In genomic region chr5:124740055-124740454, GRCh38 we compare ENCODE assay signal across 15 cellular contexts. TPM values are rescaled to one million over a fixed set of nuclear protein-coding genes. Genes with fewer than 3 reads are reported as not detected.
A peak's percentile ranks its signal among the peaks of the same experiment; 100 is the strongest.
DNase-seq lines count a peak whose midpoint lies in the region; TF ChIP-seq lines count a peak whose summit lies in the region.
"Had no signal": no experiment of that assay in that cellular context is flagged by ENCODE, and none has a peak within 500 bp of the region (broad histone marks: within the 10 kb centered on the region; RNA-seq: fewer than 3 reads in every experiment).

No MANE protein-coding gene starts in this region.

- peaks cover 99% of the 10 kb centered on the region for H4K20me1 ChIP-seq in neural progenitor cell (ENCODE audit: low read depth)

- peaks cover 100% of the 10 kb centered on the region for H3K79me2 ChIP-seq in neural progenitor cell (ENCODE audit: low read depth)

- H3K9me3 Mint-ChIP-seq in Caco-2 (ENCODE audit: unreplicated experiment) (no peaks in the 10 kb centered on the region), neural progenitor cell (no peaks in the 10 kb centered on the region)

- peak overlapping the region; percentile 8 to 94 (median 92) for H3K27ac ChIP-seq in esophagus muscularis mucosa (replicated peaks in 1 of 4)
- H3K27ac ChIP-seq in neural progenitor cell, result peak overlapping the region; percentile 80
- H3K27ac ChIP-seq: foreskin keratinocyte had no signal

- H3K4me3 ChIP-seq in Caco-2 (ENCODE audit: low read depth, low read length), result no peak overlapping the region
- H3K4me3 ChIP-seq in esophagus muscularis mucosa, result no peak overlapping the region
- H3K4me3 ChIP-seq in neural progenitor cell, result peak overlapping the region; percentile 69
- H3K4me3 ChIP-seq: thyroid gland had no signal

- H3F3A ChIP-seq in neural progenitor cell (ENCODE audit: low read depth), result peaks cover 75% of the 10 kb centered on the region

- peak overlapping the region; percentile 98 for H3K4me2 ChIP-seq in neural progenitor cell

- no peaks in the 10 kb centered on the region; the same call in 1 of the 2 replicates for H3K36me3 ChIP-seq in Caco-2 (ENCODE audit: control insufficient read depth, insufficient read depth, low read length)
- H3K36me3 ChIP-seq in esophagus muscularis mucosa, result no peaks in the 10 kb centered on the region
- no peaks in the 10 kb centered on the region for H3K36me3 ChIP-seq in neural progenitor cell
- H3K36me3 ChIP-seq: thyroid gland had no signal

- intact Hi-C loops in Caco-2 (cut with micrococcal nuclease; ENCODE audit: unreplicated experiment) (no loop called here), esophagus muscularis mucosa (cut with DNase I) (loop anchor here (10.0 kb wide), 2 partner anchors 305 to 745 kb away; no protein-coding TSS in a partner anchor)

- POLR2A ChIA-PET in Caco-2 (lab: Charles Lee), result no interaction called here

- no peak for TF ChIP-seq CTCF in Caco-2 (IDR thresholded peaks at IDR 0.05; ENCODE audit: insufficient read depth in 1 of 2, low read depth in 1 of 2, low read length in 1 of 2, severe bottlenecking in 1 of 2, unreplicated experiment in 1 of 2)
- no peak for TF ChIP-seq CTCF in esophagus muscularis mucosa (IDR thresholded peaks at IDR 0.05)
- TF ChIP-seq CTCF in neural progenitor cell (IDR thresholded peaks at IDR 0.05), result no peak

- H3K4me1 Mint-ChIP-seq in Caco-2 (ENCODE audit: low read depth, unreplicated experiment), result peaks cover 43% of the 10 kb centered on the region
- peaks cover 55% of the 10 kb centered on the region for H3K4me1 Mint-ChIP-seq in neural progenitor cell

- peak overlapping the region; percentile 21 for H3K27ac Mint-ChIP-seq in Caco-2 (ENCODE audit: unreplicated experiment)
- H3K27ac Mint-ChIP-seq in neural progenitor cell, result peak overlapping the region; percentile 69

- CTCF ChIA-PET in Caco-2 (lab: Charles Lee), result interaction anchor here (1.1 kb wide), 1 partner anchor 9 kb away, joined by 3 read pairs; no protein-coding TSS in a partner anchor

- TF ChIP-seq EP300 in esophagus muscularis mucosa (IDR thresholded peaks at IDR 0.05), result no peak

- no peak overlapping the region for H2AFZ ChIP-seq in neural progenitor cell (replicated peaks)

- no TSS peak for BruUV-seq in Caco-2 (replicated peaks; lab: Mats Ljungman, UMichigan)

- H3K4me3 Mint-ChIP-seq in Caco-2 (ENCODE audit: unreplicated experiment) (peak overlapping the region; percentile 15), neural progenitor cell (no peak overlapping the region)

- TF ChIP-seq POLR2A in esophagus muscularis mucosa (IDR thresholded peaks at IDR 0.05; ENCODE audit: low read depth), result no peak

- no peaks in the 10 kb centered on the region for H3K27me3 Mint-ChIP-seq in Caco-2 (ENCODE audit: insufficient read depth, unreplicated experiment)
- H3K27me3 Mint-ChIP-seq in neural progenitor cell (ENCODE audit: insufficient read depth, low read depth), result peaks cover 5% of the 10 kb centered on the region

- H3K4me1 ChIP-seq in Caco-2 (peaks cover 90% of the 10 kb centered on the region), esophagus muscularis mucosa (peaks cover 41 to 97% (median 88%) of the 10 kb centered on the region in 4 donors), neural progenitor cell (peaks cover 65% of the 10 kb centered on the region)

- no peak overlapping the region for H3K9ac ChIP-seq in neural progenitor cell

- WGBS in esophagus muscularis mucosa, result 71% methylated on average over 5 of the region's 5 CpGs

- DNase-seq in Caco-2 (no peak), NCI-H82 treated with DMSO at 0.1 percent for 48 hours (lab: John Stamatoyannopoulos, UW; ENCODE audit: unreplicated experiment) (peak; percentile 51), esophagus muscularis mucosa (ENCODE audit: extremely low spot score) (no peak), neural progenitor cell (ENCODE audit: low spot score) (peak; percentile 82), NCI-H128 (lab: John Stamatoyannopoulos, UW; ENCODE audit: unreplicated experiment) (no peak), T-helper 2 cell (no peak), ureter (ENCODE audit: low spot score) (no peak), NCI-H1092 (lab: John Stamatoyannopoulos, UW) (no peak)
- DNase-seq: activated CD4-positive, alpha-beta T cell treated with anti-CD3 and anti-CD28 coated beads, Interleukin-2, amount 50 U/mL, for 48 hours; activated gamma-delta T cell; DMS 273 treated with DMSO at 0.1 percent for 48 hours; foreskin keratinocyte; NCI-H1048; thyroid gland had no signal

- no peaks in the 10 kb centered on the region for H3K9me3 ChIP-seq in Caco-2
- no peaks in the 10 kb centered on the region for H3K9me3 ChIP-seq in esophagus muscularis mucosa
- H3K9me3 ChIP-seq in neural progenitor cell (ENCODE audit: low read depth), result no peaks in the 10 kb centered on the region
- H3K9me3 ChIP-seq: thyroid gland had no signal

- H3K36me3 Mint-ChIP-seq in Caco-2 (ENCODE audit: insufficient read depth, unreplicated experiment) (no peaks in the 10 kb centered on the region), neural progenitor cell (no peaks in the 10 kb centered on the region)

- H3K27me3 ChIP-seq in Caco-2 (replicated peaks; ENCODE audit: control insufficient read depth, insufficient read depth, low read length), result no peaks in the 10 kb centered on the region
- no peaks in the 10 kb centered on the region for H3K27me3 ChIP-seq in esophagus muscularis mucosa
- no peaks in the 10 kb centered on the region for H3K27me3 ChIP-seq in neural progenitor cell
- H3K27me3 ChIP-seq: thyroid gland had no signal

RNA-seq across cellular contexts. Expression of gene ZNF608, which starts 6.4 kb away (rescaled TPM):
- total RNA-seq in Caco-2 (2022) (17.5 and 24.0 TPM in 2 replicates), esophagus muscularis mucosa (10 to 100 TPM; 26.6 to 33.4 (median 29.5) TPM), neural progenitor cell (ENCODE audit: low replicate concordance) (168 and 213 TPM in 2 replicates), ureter (29.6 TPM)
- total RNA-seq: T-helper 2 cell treated with Interferon-gamma antibody and Interleukin-4, amounts not matched to agents 100 ng/mL and 5 ng/mL, for 36 hours had no signal

Comparison
In these comparisons a context has a peak if more than half of its experiments do, and no peak if none do; other contexts are left out.
1. DNase-seq: peak in NCI-H82 treated with DMSO at 0.1 percent for 48 hours (single experiment) and neural progenitor cell (single experiment); none in Caco-2 (0 of 2), esophagus muscularis mucosa (single experiment), NCI-H128 (single experiment), T-helper 2 cell (0 of 5), ureter (single experiment) and NCI-H1092 (single experiment).